In genomic region chrX:78103656-78104446, GRCh38 we compare ENCODE assay signal across 9 cellular contexts. TPM values are rescaled to one million over a fixed set of nuclear protein-coding genes. Genes with fewer than 3 reads are reported as not detected.
DNase-seq lines count a peak whose midpoint lies in the region; ATAC-seq, FAIRE-seq and TF ChIP-seq lines count a peak whose summit lies in the region.
"Had no signal": no experiment of that assay in that cellular context is flagged by ENCODE, and none has a peak within 500 bp of the region (broad histone marks: within the 10 kb centered on the region; RNA-seq: fewer than 3 reads in every experiment).

TSS of gene PGK1 (plus strand) at chrX:78104248. CDS start at chrX:78104341, 93 bp downstream.

- peak; percentile 93 for DNase-seq in AG09319 (ENCODE audit: extremely low read depth, low read depth)
- peak; percentile 90 for DNase-seq in NCI-H446 treated with DMSO at 0.1 percent for 48 hours (lab: John Stamatoyannopoulos, UW)
- DNase-seq in activated CD4-positive, CD25-positive, alpha-beta regulatory T cell treated with anti-CD3 and anti-CD28 coated beads, Interleukin-2, amount 50 U/mL, for 72 hours, result peak; percentile 87
- peak; percentile 48 to 80 for DNase-seq in cerebellar nuclear complex (lab: John Stamatoyannopoulos, UW)
- peak; percentile 50 for DNase-seq in keratinocyte (ENCODE audit: low read depth, low spot score)
- DNase-seq in stimulated activated CD4-positive, alpha-beta T cell treated with anti-CD3 and anti-CD28 coated beads, Interleukin-15, amount 100 ng/mL, for 1 hour (ENCODE audit: low read depth in 1 of 2, low spot score in 1 of 2), result peak; percentile 82 to 83

- peak within 1 kb of the TSS; percentile 65 for H3K4me2 ChIP-seq in keratinocyte (ENCODE audit: control insufficient read depth, extremely low read depth, insufficient read depth, low read depth, low read length)

- peaks cover 48% of the 10 kb centered on the region for H3K79me2 ChIP-seq in keratinocyte (ENCODE audit: control insufficient read depth, insufficient read depth, low read length)

- peaks cover 16% of the 10 kb centered on the region for H3K4me1 ChIP-seq in keratinocyte (ENCODE audit: control insufficient read depth, extremely low read depth, insufficient read depth, low read length)

- no peak for FAIRE-seq in keratinocyte (lab: Jason Lieb, UNC)
- FAIRE-seq: colon had no signal

- H2AFZ ChIP-seq in keratinocyte (ENCODE audit: control insufficient read depth, low read length), result peak within 1 kb of the TSS; percentile 56

- H3K9ac ChIP-seq in keratinocyte (ENCODE audit: control insufficient read depth, extremely low read depth, insufficient read depth, low read length), result peak within 1 kb of the TSS; percentile 91

- H4K20me1 ChIP-seq in keratinocyte (ENCODE audit: control insufficient read depth, extremely low read depth, insufficient read depth, low read length), result peaks cover 7% of the 10 kb centered on the region

- dilution Hi-C loops in keratinocyte (cut with MboI; ENCODE audit: extremely low pct_ligation_motif_present, low sequenced_read_pairs), result no loop called here

- peak within 1 kb of the TSS; percentile 88 for H3K27ac ChIP-seq in keratinocyte (ENCODE audit: control insufficient read depth, insufficient read depth, low read length)

- peak within 1 kb of the TSS; percentile 79 to 87 (median 87) for H3K4me3 ChIP-seq in keratinocyte (ENCODE audit: control insufficient read depth in 2 of 3, extremely low read depth in 1 of 3, insufficient read depth in 2 of 3, low read depth in 1 of 3, low read length in 3 of 3)

- TF ChIP-seq CTCF in AG09319 (IDR thresholded peaks at IDR 0.05; ENCODE audit: low read depth, low read length), result no peak
- no peak for TF ChIP-seq CTCF in keratinocyte (optimal IDR thresholded peaks at IDR 0.05 in 1 of 3, IDR thresholded peaks at IDR 0.05 in 1 of 3, conservative IDR thresholded peaks at IDR 0.05 in 1 of 3; ENCODE audit: extremely low read depth in 1 of 3, insufficient read depth in 2 of 3, low read length in 3 of 3)

- ATAC-seq in GM19035 (IDR thresholded peaks at IDR 0.05; ENCODE audit: unreplicated experiment) (peak; percentile 95), HG03354 (IDR thresholded peaks at IDR 0.05; ENCODE audit: poor library complexity, severe bottlenecking, unreplicated experiment) (peak; percentile 97)

- no peaks in the 10 kb centered on the region for H3K9me1 ChIP-seq in keratinocyte (ENCODE audit: control insufficient read depth, extremely low read depth, insufficient read depth, low read length)

- no peaks in the 10 kb centered on the region for H3K27me3 ChIP-seq in keratinocyte (ENCODE audit: control insufficient read depth, extremely low read depth, insufficient read depth, low read length)

- no peaks in the 10 kb centered on the region for H3K9me3 ChIP-seq in keratinocyte (ENCODE audit: control insufficient read depth, low read depth, low read length)

- no peaks in the 10 kb centered on the region for H3K36me3 ChIP-seq in keratinocyte (ENCODE audit: control insufficient read depth in 2 of 2, extremely low read depth in 1 of 2, insufficient read depth in 2 of 2, low read length in 2 of 2)

RNA-seq across cellular contexts. Expression of gene PGK1, which starts in this region (rescaled TPM):
- 508 to 687 TPM (median 666 TPM) in 3 replicates for polyA plus RNA-seq in keratinocyte
- 532 TPM for polyA plus RNA-seq in keratinocyte (2011; ENCODE audit: low read depth)
- polyA plus RNA-seq in keratinocyte (2011; cell fraction: cytosol; rRNA removed), result 485 and 609 TPM in 2 replicates
- 629 and 639 TPM in 2 replicates for polyA plus RNA-seq in keratinocyte (2011; cell fraction: nucleus; rRNA removed)
- polyA plus RNA-seq in keratinocyte (2012; ENCODE audit: low replicate concordance), result 359 and 364 TPM in 2 replicates
- 280 to 404 TPM (median 344 TPM) in 3 replicates for polyA minus RNA-seq in keratinocyte
- 180 TPM for polyA minus RNA-seq in keratinocyte (2011; cell fraction: cytosol; rRNA and poly(A)+ RNA removed)
- 106 and 277 TPM in 2 replicates for polyA minus RNA-seq in keratinocyte (2011; cell fraction: nucleus; rRNA and poly(A)+ RNA removed)

Comparison
In these comparisons a context has a peak if more than half of its experiments do, and no peak if none do; other contexts are left out.
1. Peak in every context shown above with its lines: DNase-seq, ATAC-seq, H3K4me3 ChIP-seq and H3K27ac ChIP-seq.